In genomic region chr9:124272118-124272517, GRCh38 we compare ENCODE assay signal across 14 cellular contexts. TPM values are rescaled to one million over a fixed set of nuclear protein-coding genes. Genes with fewer than 3 reads are reported as not detected.
A peak's percentile ranks its signal among the peaks of the same experiment; 100 is the strongest.
DNase-seq lines count a peak whose midpoint lies in the region; ATAC-seq and TF ChIP-seq lines count a peak whose summit lies in the region.
"Had no signal": no experiment of that assay in that cellular context is flagged by ENCODE, and none has a peak within 500 bp of the region (broad histone marks: within the 10 kb centered on the region; RNA-seq: fewer than 3 reads in every experiment).

No MANE protein-coding gene starts in this region.

- TF ChIP-seq CTCF in neural progenitor cell (IDR thresholded peaks at IDR 0.05): no peak
- no peak for TF ChIP-seq CTCF in tibial artery (IDR thresholded peaks at IDR 0.05)

- peak overlapping the region in 2 of 3 donors; percentile 25 to 88 for H3K27ac Mint-ChIP-seq in IgD-negative memory B cell
- H3K27ac Mint-ChIP-seq in dendritic cell treated with granulocyte-macrophage colony-stimulating factor and Interleukin-4, amounts not matched to agents 40 ng/mL and 50 ng/mL, for 4 days: peak overlapping the region; percentile 67
- H3K27ac Mint-ChIP-seq in neural progenitor cell: no peak overlapping the region
- H3K27ac Mint-ChIP-seq: stimulated activated naive CD8-positive, alpha-beta T cell treated with anti-CD3 and anti-CD28 coated beads, Interleukin-15, amount 100 ng/mL, for 72 hours; T-helper 1 cell treated with Interleukin-12 subunit alpha and Interleukin-12 subunit beta and Interleukin-4 antibody, amounts not matched to agents 30 μg/mL and 1 μg/mL, for 36 hours had no signal

- peaks cover 73% of the 10 kb centered on the region for H4K20me1 ChIP-seq in neural progenitor cell (ENCODE audit: low read depth)

- no peaks in the 10 kb centered on the region for H3F3A ChIP-seq in neural progenitor cell (ENCODE audit: low read depth)

- H3K9ac ChIP-seq in neural progenitor cell: peak overlapping the region; percentile 17

- no peaks in the 10 kb centered on the region for H3K36me3 ChIP-seq in neural progenitor cell
- no peaks in the 10 kb centered on the region for H3K36me3 ChIP-seq in tibial artery

- H3K79me2 ChIP-seq in neural progenitor cell (ENCODE audit: low read depth): peaks cover 21% of the 10 kb centered on the region

- peaks cover 26% of the 10 kb centered on the region for H3K4me1 ChIP-seq in neural progenitor cell
- H3K4me1 ChIP-seq in tibial artery: peaks cover 8 to 86% (median 81%) of the 10 kb centered on the region in 4 donors

- ATAC-seq in HG03135 (IDR thresholded peaks at IDR 0.05; ENCODE audit: unreplicated experiment): no peak
- ATAC-seq: activated CD8-positive, alpha-beta memory T cell treated with anti-CD3 and anti-CD28 coated beads, Interleukin-2, amount 10 ng/mL, durations not matched to agents 7 days and 5 days; stimulated activated naive CD8-positive, alpha-beta T cell treated with anti-CD3 and anti-CD28 coated beads, Interleukin-15, amount 100 ng/mL, for 72 hours had no signal

- H3K27me3 Mint-ChIP-seq in IgD-negative memory B cell (no peaks in the 10 kb centered on the region), neural progenitor cell (ENCODE audit: insufficient read depth, low read depth) (peaks cover 5% of the 10 kb centered on the region)
- no peaks in the 10 kb centered on the region for H3K27me3 Mint-ChIP-seq in dendritic cell treated with granulocyte-macrophage colony-stimulating factor and Interleukin-4, amounts not matched to agents 40 ng/mL and 50 ng/mL, for 4 days

- H3K27me3 ChIP-seq in neural progenitor cell (no peaks in the 10 kb centered on the region), tibial artery (no peaks in the 10 kb centered on the region)

- H3K4me3 ChIP-seq in neural progenitor cell: no peak overlapping the region
- H3K4me3 ChIP-seq in tibial artery: no peak overlapping the region

- no peaks in the 10 kb centered on the region for H3K36me3 Mint-ChIP-seq in IgD-negative memory B cell
- H3K36me3 Mint-ChIP-seq in dendritic cell treated with granulocyte-macrophage colony-stimulating factor and Interleukin-4, amounts not matched to agents 40 ng/mL and 50 ng/mL, for 4 days (ENCODE audit: low read depth): peaks cover 93% of the 10 kb centered on the region
- H3K36me3 Mint-ChIP-seq in neural progenitor cell: no peaks in the 10 kb centered on the region
- H3K36me3 Mint-ChIP-seq: activated CD8-positive, alpha-beta memory T cell treated with anti-CD3 and anti-CD28 coated beads, Interleukin-2, amount 10 ng/mL, durations not matched to agents 7 days and 5 days had no signal

- no peak overlapping the region for H2AFZ ChIP-seq in neural progenitor cell (replicated peaks)

- H3K4me1 Mint-ChIP-seq in IgD-negative memory B cell (peaks cover 37 to 79% (median 49%) of the 10 kb centered on the region in 3 donors), neural progenitor cell (peaks cover 43% of the 10 kb centered on the region)
- H3K4me1 Mint-ChIP-seq in dendritic cell treated with granulocyte-macrophage colony-stimulating factor and Interleukin-4, amounts not matched to agents 40 ng/mL and 50 ng/mL, for 4 days (ENCODE audit: low read depth): peaks cover 97% of the 10 kb centered on the region

- H3K9me3 Mint-ChIP-seq in IgD-negative memory B cell (no peaks in the 10 kb centered on the region), neural progenitor cell (no peaks in the 10 kb centered on the region)
- no peaks in the 10 kb centered on the region for H3K9me3 Mint-ChIP-seq in dendritic cell treated with granulocyte-macrophage colony-stimulating factor and Interleukin-4, amounts not matched to agents 40 ng/mL and 50 ng/mL, for 4 days
- H3K9me3 Mint-ChIP-seq: stimulated activated naive CD8-positive, alpha-beta T cell treated with anti-CD3 and anti-CD28 coated beads, Interleukin-15, amount 100 ng/mL, for 72 hours; T-helper 1 cell treated with Interleukin-12 subunit alpha and Interleukin-12 subunit beta and Interleukin-4 antibody, amounts not matched to agents 30 μg/mL and 1 μg/mL, for 36 hours had no signal

- H3K27ac ChIP-seq in neural progenitor cell (peak overlapping the region; percentile 2), tibial artery (peak overlapping the region; percentile 87 to 93), caudate nucleus (ENCODE audit: low read depth, low read length) (no peak overlapping the region)

- DNase-seq in neural progenitor cell (ENCODE audit: low spot score) (peak; percentile 39), tibial artery (no peak), caudate nucleus (lab: John Stamatoyannopoulos, UW) (no peak), superior temporal gyrus (ENCODE audit: extremely low spot score) (no peak)
- DNase-seq in central memory CD4-positive, alpha-beta T cell: no peak
- DNase-seq: activated CD4-positive, CD25-positive, alpha-beta regulatory T cell treated with anti-CD3 and anti-CD28 coated beads, Interleukin-2, amount 50 U/mL, for 72 hours; activated CD8-positive, alpha-beta memory T cell treated with anti-CD3 and anti-CD28 coated beads, Interleukin-2, amount 10 ng/mL, durations not matched to agents 7 days and 5 days; activated gamma-delta T cell treated with Interleukin-2 at 50 U/mL for 16 hours; erythroblast; stimulated activated naive CD8-positive, alpha-beta T cell treated with anti-CD3 and anti-CD28 coated beads, Interleukin-15, amount 100 ng/mL, for 72 hours had no signal

- H3K4me3 Mint-ChIP-seq in IgD-negative memory B cell (no peak overlapping the region), neural progenitor cell (no peak overlapping the region)
- no peak overlapping the region for H3K4me3 Mint-ChIP-seq in dendritic cell treated with granulocyte-macrophage colony-stimulating factor and Interleukin-4, amounts not matched to agents 40 ng/mL and 50 ng/mL, for 4 days
- H3K4me3 Mint-ChIP-seq: activated CD8-positive, alpha-beta memory T cell treated with anti-CD3 and anti-CD28 coated beads, Interleukin-2, amount 10 ng/mL, durations not matched to agents 7 days and 5 days; stimulated activated naive CD8-positive, alpha-beta T cell treated with anti-CD3 and anti-CD28 coated beads, Interleukin-15, amount 100 ng/mL, for 72 hours; T-helper 1 cell treated with Interleukin-12 subunit alpha and Interleukin-12 subunit beta and Interleukin-4 antibody, amounts not matched to agents 30 μg/mL and 1 μg/mL, for 36 hours had no signal

- peak overlapping the region; percentile 27 for H3K4me2 ChIP-seq in neural progenitor cell

- H3K9me3 ChIP-seq in neural progenitor cell (ENCODE audit: low read depth) (no peaks in the 10 kb centered on the region), tibial artery (no peaks in the 10 kb centered on the region)

- intact Hi-C loops in dendritic cell treated with granulocyte-macrophage colony-stimulating factor and Interleukin-4, amounts not matched to agents 40 ng/mL and 50 ng/mL, for 4 days (cut with micrococcal nuclease): no loop called here
- intact Hi-C loops in tibial artery (cut with DNase I; ENCODE audit: low total_unique reads): no loop called here

RNA-seq across cellular contexts. Expression of gene NEK6, which starts 14.4 kb away (rescaled TPM):
- polyA plus RNA-seq in IgD-negative memory B cell: 76.2 TPM
- total RNA-seq in neural progenitor cell (ENCODE audit: low replicate concordance): 18.5 and 21.2 TPM in 2 replicates
